ENCODE assay signal across 25 cellular contexts in genomic region chr7:141150465-141150864, GRCh38.
"Had no signal": no experiment of that assay in that cellular context is flagged by ENCODE, and none has a peak within 500 bp of the region (broad histone marks: within the 10 kb centered on the region; RNA-seq: fewer than 3 reads in every experiment).

No MANE protein-coding gene starts in this region.

- DNase-seq: activated B cell treated with CpG ODN at 0.5 μM for 24 hours; activated CD4-positive, alpha-beta memory T cell treated with anti-CD3 and anti-CD28 coated beads for 36 hours; activated CD4-positive, alpha-beta T cell treated with anti-CD3 and anti-CD28 coated beads for 36 hours; activated CD4-positive, alpha-beta T cell treated with anti-CD3 and anti-CD28 coated beads, Interleukin-2, amount 10 ng/mL, durations not matched to agents 24 days and 14 days; activated CD4-positive, CD25-positive, alpha-beta regulatory T cell treated with anti-CD3 and anti-CD28 coated beads, Interleukin-2, amount 50 U/mL, for 72 hours; activated CD8-positive, alpha-beta memory T cell treated with anti-CD3 and anti-CD28 coated beads, Interleukin-2, amount 10 ng/mL, durations not matched to agents 7 days and 5 days; activated CD8-positive, alpha-beta memory T cell treated with anti-CD3 and anti-CD28 coated beads, Interleukin-2, amount 50 U/mL, for 4 hours; activated CD8-positive, alpha-beta T cell treated with anti-CD3 and anti-CD28 coated beads, Interleukin-2, amount 10 ng/mL, durations not matched to agents 7 days and 5 days; activated effector memory CD4-positive, alpha-beta T cell treated with anti-CD3 and anti-CD28 coated beads, Interleukin-2, amount 50 U/mL, for 16 hours; activated naive CD4-positive, alpha-beta T cell treated with anti-CD3 and anti-CD28 coated beads for 36 hours; activated naive CD8-positive, alpha-beta T cell treated with anti-CD3 and anti-CD28 coated beads for 36 hours; activated naive CD8-positive, alpha-beta T cell treated with anti-CD3 and anti-CD28 coated beads, Interleukin-2, amount 50 U/mL, for 24 hours; activated T-cell treated with anti-CD3 and anti-CD28 coated beads, Interleukin-2, amount 50 U/mL, for 1 hour; activated T-cell treated with anti-CD3 and anti-CD28 coated beads, Interleukin-2, amount 50 U/mL, for 48 hours; adrenal gland; dorsolateral prefrontal cortex; effector memory CD4-positive, alpha-beta T cell; endodermal cell; foreskin keratinocyte; gastrocnemius medialis; glutamatergic neuron; T-helper 1 cell; T-helper 17 cell; T1000; WERI-Rb-1 had no signal
